In genomic region chr4:1792158-1792831, GRCh38 we compare ENCODE assay signal across 1 cellular context.
TF ChIP-seq lines count a peak whose summit lies in the region.

No MANE protein-coding gene starts in this region.

TF ChIP-seq in WTC11, 78 proteins besides CTCF, POLR2A, EP300 and RAD21 (continued from another document):
- TF ChIP-seq FOXP4 (CRISPR knock-in tag; IDR thresholded peaks at IDR 0.05) (no peak), IRF1 (CRISPR knock-in tag; IDR thresholded peaks at IDR 0.05) (0 out of 2 replicates have a peak, but pooled peaks have one; percentile 32), GRHL2 (CRISPR knock-in tag; IDR thresholded peaks at IDR 0.05; ENCODE audit: insufficient replicate concordance, severe bottlenecking) (no peak), ZNF232 (CRISPR knock-in tag; IDR thresholded peaks at IDR 0.05) (no peak), STAT6 (CRISPR knock-in tag; conservative IDR thresholded peaks at IDR 0.05; ENCODE audit: low read depth) (no peak), TEAD1 (CRISPR knock-in tag; IDR thresholded peaks at IDR 0.05) (peak; percentile 41; the same call in 1 of the 2 replicates), ETV6 (CRISPR knock-in tag; IDR thresholded peaks at IDR 0.05) (no peak), ELF4 (CRISPR knock-in tag; IDR thresholded peaks at IDR 0.05; ENCODE audit: low read depth) (0 out of 2 replicates have a peak, but pooled peaks have one; percentile 54)
